In the genomic region with DNA sequence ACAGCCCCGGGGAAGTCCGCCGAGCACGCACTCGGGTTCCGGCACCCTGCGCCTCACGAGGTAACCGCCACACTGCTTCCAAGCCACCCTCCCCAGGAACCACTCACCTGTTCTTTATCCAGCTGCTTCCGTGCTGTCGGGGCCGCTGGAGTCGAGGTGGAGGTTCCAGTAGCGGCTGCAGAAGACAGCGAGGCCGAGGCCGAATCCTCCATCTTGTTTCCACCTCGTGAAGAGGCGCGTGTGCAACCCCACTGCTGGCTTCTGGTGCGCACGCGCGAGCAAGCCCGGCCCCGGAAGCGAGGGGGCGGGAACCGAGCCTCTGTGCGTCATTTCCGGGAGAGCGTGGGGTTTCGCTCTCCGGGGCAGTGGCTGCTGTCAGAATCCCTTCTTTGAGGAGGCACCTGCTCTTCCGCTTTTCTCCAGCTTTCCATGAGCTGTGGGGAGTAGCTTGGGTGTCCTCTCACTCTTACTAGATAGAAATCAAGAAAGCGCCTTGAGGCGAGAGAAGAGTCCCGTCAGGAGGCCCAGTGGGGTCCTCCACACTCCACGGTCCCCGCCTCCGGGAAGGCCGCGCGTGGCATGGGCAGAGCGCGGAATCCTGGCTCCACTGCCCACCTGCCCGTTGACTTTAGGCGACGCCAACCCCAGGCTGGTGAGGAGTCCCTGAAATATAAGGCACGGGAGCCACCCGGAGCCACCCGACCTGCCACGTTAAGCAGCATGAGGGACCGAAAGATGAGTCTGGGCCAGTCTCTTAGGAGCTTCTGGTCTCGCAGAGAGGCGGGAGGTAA, we compare ENCODE assay signal across 8 cellular contexts. TPM values are rescaled to one million over a fixed set of nuclear protein-coding genes. Genes with fewer than 3 reads are reported as not detected.
DNase-seq lines count a peak whose midpoint lies in the region; ATAC-seq and TF ChIP-seq lines count a peak whose summit lies in the region.

Gene RSL1D1, minus strand, starts transcription at position 242 of the 791 bp plus-strand sequence. Its CDS starts 30 bp downstream, at position 212.

- H3K4me3 ChIP-seq in adrenal gland (peak within 1 kb of the TSS; percentile 13 to 88 (median 68)), heart right ventricle (peak within 1 kb of the TSS; percentile 65 to 94 (median 83)), upper lobe of right lung (peak within 1 kb of the TSS; percentile 90)

- H3K27ac Mint-ChIP-seq in progenitor cell of endocrine pancreas, result peak within 1 kb of the TSS; percentile 99

- H3K36me3 ChIP-seq in adrenal gland (replicated peaks in 1 of 2), result peaks cover 0 to 29% of the 10 kb centered on the region in 2 donors
- peaks cover 0 to 44% (median 19%) of the 10 kb centered on the region in 9 donors for H3K36me3 ChIP-seq in heart right ventricle
- peaks cover 31% of the 10 kb centered on the region for H3K36me3 ChIP-seq in upper lobe of right lung

- DNase-seq in NCI-H146 treated with DMSO at 0.1 percent for 48 hours (lab: John Stamatoyannopoulos, UW; ENCODE audit: unreplicated experiment) (peak; percentile 91), T-helper 1 cell (peak; percentile 83 to 96 (median 88)), adrenal gland (peak; percentile 91 to 95 (median 93)), heart right ventricle (peak; percentile 91 to 92), progenitor cell of endocrine pancreas (ENCODE audit: low spot score, unreplicated experiment) (peak; percentile 87), upper lobe of right lung (peak; percentile 94)

- no peaks in the 10 kb centered on the region for H3K27me3 Mint-ChIP-seq in progenitor cell of endocrine pancreas

- H3K4me1 Mint-ChIP-seq in progenitor cell of endocrine pancreas (ENCODE audit: low read depth), result peaks cover 17% of the 10 kb centered on the region

- ATAC-seq in HG02884 (IDR thresholded peaks at IDR 0.05; ENCODE audit: unreplicated experiment), result peak; percentile 74
- peak; percentile 97 to 100 (median 99) for ATAC-seq in heart right ventricle
- ATAC-seq in upper lobe of right lung, result peak; percentile 98

- no peaks in the 10 kb centered on the region for H3K9me3 Mint-ChIP-seq in progenitor cell of endocrine pancreas (ENCODE audit: low read depth)

- H3K9me3 ChIP-seq in adrenal gland (replicated peaks in 1 of 3) (no peaks in the 10 kb centered on the region), heart right ventricle (no peaks in the 10 kb centered on the region), upper lobe of right lung (no peaks in the 10 kb centered on the region)

- H3K36me3 Mint-ChIP-seq in progenitor cell of endocrine pancreas (ENCODE audit: insufficient read depth), result peaks cover 12% of the 10 kb centered on the region

- TF ChIP-seq POLR2A in GM15510 (IDR thresholded peaks at IDR 0.05; ENCODE audit: borderline replicate concordance, extremely low read depth, insufficient read length), result peak; percentile 95
- TF ChIP-seq POLR2A in adrenal gland (IDR thresholded peaks at IDR 0.05), result peak; percentile 56 to 85

- H3K4me1 ChIP-seq in adrenal gland (replicated peaks in 1 of 2) (peaks cover 16 to 41% of the 10 kb centered on the region in 2 donors), heart right ventricle (peaks cover 0 to 51% (median 36%) of the 10 kb centered on the region in 9 donors), upper lobe of right lung (peaks cover 27% of the 10 kb centered on the region)

- no peak for TF ChIP-seq CTCF in adrenal gland (IDR thresholded peaks at IDR 0.05)
- no peak for TF ChIP-seq CTCF in heart right ventricle (IDR thresholded peaks at IDR 0.05)
- no peak for TF ChIP-seq CTCF in progenitor cell of endocrine pancreas (IDR thresholded peaks at IDR 0.05; ENCODE audit: unreplicated experiment)
- TF ChIP-seq CTCF in upper lobe of right lung (IDR thresholded peaks at IDR 0.05), result no peak

- intact Hi-C loops in adrenal gland (cut with DNase I), result no loop called here
- intact Hi-C loops in heart right ventricle (cut with DNase I), result loop anchor here in 6 of 10 donors (1.0 to 10.0 kb wide), 4 partner anchors 54 to 213 kb away; partner anchors contain the start of genes GSPT1 (in 2 of the 6) and ZC3H7A (in 1 of the 6)
- intact Hi-C loops in upper lobe of right lung (cut with DNase I), result no loop called here

- peak within 1 kb of the TSS; percentile 99 for H3K4me3 Mint-ChIP-seq in progenitor cell of endocrine pancreas (ENCODE audit: low read depth)

- H3K27ac ChIP-seq in adrenal gland (peak within 1 kb of the TSS; percentile 60 to 93 (median 86)), heart right ventricle (peak within 1 kb of the TSS; percentile 52 to 94 (median 89)), upper lobe of right lung (peak within 1 kb of the TSS; percentile 91)

- 0 to 1% (median 0%) methylated on average over 18 to 56 of the region's 56 CpGs for WGBS in adrenal gland, 4 donors
- WGBS in heart right ventricle, 2 donors, result 0% methylated on average over 56 of the region's 56 CpGs

- H3K27me3 ChIP-seq in adrenal gland, result no peaks in the 10 kb centered on the region
- H3K27me3 ChIP-seq in heart right ventricle, result no peaks in the 10 kb centered on the region
- no peaks in the 10 kb centered on the region for H3K27me3 ChIP-seq in upper lobe of right lung

RNA-seq across cellular contexts. Expression of gene RSL1D1, which starts in this region (rescaled TPM):
- 100 to 1,000 TPM in 7 of 8 donors, 10 to 100 TPM in 1; 90.6 to 511 (median 124) TPM for total RNA-seq in adrenal gland
- polyA plus RNA-seq in adrenal gland, result 100 to 1,000 TPM in 1 of 3 donors, 10 to 100 TPM in 2; 40.1 to 364 (median 43.1) TPM
- 100 to 1,000 TPM in 6 of 10 donors, 10 to 100 TPM in 4; 89.4 to 133 (median 105) TPM for total RNA-seq in heart right ventricle
- 10 to 100 TPM; 24.7 to 63.3 TPM for polyA plus RNA-seq in heart right ventricle
- 133 and 139 TPM in 2 replicates for total RNA-seq in progenitor cell of endocrine pancreas
- total RNA-seq in upper lobe of right lung, result 117 TPM

Comparison
In these comparisons a context has a peak if more than half of its experiments do, and no peak if none do; other contexts are left out.
1. Peak in every context shown above with its lines: DNase-seq, ATAC-seq, H3K4me3 ChIP-seq and H3K27ac ChIP-seq.
2. intact Hi-C loops: an anchor here in heart right ventricle (1.0 to 10.0 kb wide); none called in adrenal gland and upper lobe of right lung.